In the genomic region with DNA sequence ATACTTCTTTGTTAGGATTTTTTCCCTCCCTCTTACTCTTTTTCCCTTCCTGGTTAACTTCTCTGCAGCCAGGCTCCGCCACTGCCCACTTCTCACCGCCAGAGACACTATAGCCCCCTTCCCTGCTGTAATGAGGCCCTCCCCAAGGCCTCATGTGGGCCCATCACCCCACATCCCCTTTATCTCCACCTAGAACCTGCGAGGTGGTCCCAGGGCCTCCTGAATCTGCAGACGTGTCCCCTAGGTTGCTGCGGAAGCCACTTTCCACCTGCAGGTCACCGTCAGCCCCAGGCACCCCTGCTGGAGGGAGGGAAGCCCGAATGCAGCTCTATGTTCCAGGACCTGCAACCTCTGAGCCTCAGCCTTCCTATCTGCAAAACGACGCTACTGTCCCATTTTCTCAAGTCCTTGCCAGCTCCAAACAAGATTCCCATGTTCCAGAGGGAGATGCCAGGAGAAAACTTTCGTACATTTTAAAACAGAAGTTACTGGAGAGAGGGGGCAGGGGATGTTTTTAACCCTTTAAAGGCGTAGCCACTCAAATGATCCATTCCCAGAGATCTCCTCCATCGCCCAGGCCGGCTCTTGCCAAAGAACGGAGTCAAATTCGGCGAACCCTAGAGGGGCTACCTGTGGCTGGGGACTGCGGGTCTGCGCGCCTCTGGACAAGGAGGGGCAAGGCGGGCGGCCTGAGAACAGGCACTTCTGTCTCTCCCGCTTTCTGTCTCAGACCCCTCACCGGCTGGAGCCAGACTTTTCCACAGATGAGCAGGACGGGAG, we compare ENCODE assay signal across 8 cellular contexts. TPM values are rescaled to one million over a fixed set of nuclear protein-coding genes. Genes with fewer than 3 reads are reported as not detected.
DNase-seq lines count a peak whose midpoint lies in the region; ATAC-seq and TF ChIP-seq lines count a peak whose summit lies in the region.

No MANE protein-coding gene starts in this region.

- TF ChIP-seq CTCF in WERI-Rb-1 (IDR thresholded peaks at IDR 0.05; ENCODE audit: low read depth, low read length) (peak; percentile 62), fibroblast of villous mesenchyme (IDR thresholded peaks at IDR 0.05; ENCODE audit: insufficient read depth, low read depth, low read length) (peak; percentile 78)

- no peak overlapping the region for H2BK15ac ChIP-seq in neuronal stem cell (ENCODE audit: low read length)

- no CpG with 5 or more reads among the region's 24 CpGs for WGBS in neuronal stem cell (ENCODE audit: extremely low coverage in 2 of 2, insufficient read length in 2 of 2, insufficient replicate concordance in 1 of 2), 2 donors

- H3K4me3 ChIP-seq in ACC112 (ENCODE audit: low read depth, low read length) (peak overlapping the region; percentile 96), WERI-Rb-1 (ENCODE audit: low read depth, low read length) (peak overlapping the region; percentile 52), fibroblast of villous mesenchyme (ENCODE audit: low read depth, low read length) (peak overlapping the region; percentile 91), neuronal stem cell (ENCODE audit: low read length in 2 of 2) (peak overlapping the region; percentile 58 to 97)

- H3K9me3 ChIP-seq in WERI-Rb-1 (ENCODE audit: severe bottlenecking) (no peaks in the 10 kb centered on the region), neuronal stem cell (replicated peaks in 1 of 2; ENCODE audit: control insufficient read depth in 2 of 2, insufficient read depth in 1 of 2, low read depth in 1 of 2, low read length in 2 of 2) (no peaks in the 10 kb centered on the region)

- H4K8ac ChIP-seq in neuronal stem cell (ENCODE audit: low read depth, low read length), result no peak overlapping the region

- peak overlapping the region; percentile 93 for H3K18ac ChIP-seq in neuronal stem cell (ENCODE audit: low read length)

- H3K27me3 ChIP-seq in ACC112 (ENCODE audit: insufficient read depth, low read length), result no peaks in the 10 kb centered on the region
- no peaks in the 10 kb centered on the region for H3K27me3 ChIP-seq in WERI-Rb-1 (ENCODE audit: insufficient read depth, low read depth, severe bottlenecking)
- no peaks in the 10 kb centered on the region for H3K27me3 ChIP-seq in neuronal stem cell (ENCODE audit: control insufficient read depth in 3 of 3, insufficient read depth in 3 of 3, low read depth in 1 of 3, low read length in 3 of 3)

- no peak overlapping the region for H4K91ac ChIP-seq in neuronal stem cell (ENCODE audit: low read depth, low read length, poor library complexity)

- H3K4me2 ChIP-seq in neuronal stem cell (ENCODE audit: insufficient read depth, low read length, poor library complexity, severe bottlenecking), result peak overlapping the region; percentile 79

- H2AK5ac ChIP-seq in neuronal stem cell (ENCODE audit: low read depth, low read length), result peak overlapping the region; percentile 53

- H3K79me2 ChIP-seq in ACC112 (ENCODE audit: control insufficient read depth, insufficient read depth, low read length, unreplicated experiment), result peaks cover 49% of the 10 kb centered on the region

- H3K79me1 ChIP-seq in neuronal stem cell (ENCODE audit: low read depth, low read length), result peaks cover 4% of the 10 kb centered on the region

- peak overlapping the region; percentile 43 for H2AFZ ChIP-seq in ACC112 (ENCODE audit: low read length, unreplicated experiment)
- H2AFZ ChIP-seq in neuronal stem cell (ENCODE audit: low read length), result peak overlapping the region; percentile 86

- peak overlapping the region; percentile 85 for H2BK120ac ChIP-seq in neuronal stem cell (ENCODE audit: low read depth, low read length)

- no peak overlapping the region for H3K23ac ChIP-seq in neuronal stem cell (ENCODE audit: low read depth, low read length, poor library complexity)

- peak overlapping the region; percentile 96 for H2BK5ac ChIP-seq in neuronal stem cell (ENCODE audit: low read length)

- peak overlapping the region; percentile 94 for H3K4ac ChIP-seq in neuronal stem cell (ENCODE audit: low read length)

- H3K36me3 ChIP-seq in ACC112 (ENCODE audit: insufficient read depth, low read length), result no peaks in the 10 kb centered on the region
- H3K36me3 ChIP-seq in WERI-Rb-1, result no peaks in the 10 kb centered on the region
- H3K36me3 ChIP-seq in neuronal stem cell (replicated peaks in 1 of 2; ENCODE audit: control insufficient read depth in 2 of 2, insufficient read depth in 2 of 2, low read length in 2 of 2), result peaks cover 3 to 40% of the 10 kb centered on the region in 2 donors

- peak; percentile 67 for DNase-seq in HEK293T (ENCODE audit: extremely low spot score)
- peak; percentile 56 for DNase-seq in WERI-Rb-1
- DNase-seq in fibroblast of villous mesenchyme (ENCODE audit: low read depth), result peak; percentile 76
- peak; percentile 71 for DNase-seq in neuronal stem cell (ENCODE audit: low spot score)
- DNase-seq in NCI-H2081 treated with DMSO at 0.1 percent for 48 hours (lab: John Stamatoyannopoulos, UW), result no peak

- H3K9ac ChIP-seq in neuronal stem cell (ENCODE audit: low read depth, low read length, poor library complexity), result peak overlapping the region; percentile 99

- CTCF ChIA-PET in HEK293T (lab: Yijun Ruan, JAX), result interaction anchor here (0.6 to 4.1 kb wide), 6 partner anchors 14 to 467 kb away, joined by 3 to 31 read pairs (median 4); no protein-coding TSS in a partner anchor

- H3K14ac ChIP-seq in neuronal stem cell (ENCODE audit: low read length), result peak overlapping the region; percentile 5

- H3K27ac ChIP-seq in ACC112 (ENCODE audit: low read depth, low read length), result peak overlapping the region; percentile 78
- no peak overlapping the region for H3K27ac ChIP-seq in WERI-Rb-1
- peak overlapping the region; percentile 93 for H3K27ac ChIP-seq in neuronal stem cell (replicated peaks; ENCODE audit: low read length)

- POLR2A ChIA-PET in HEK293T (lab: Yijun Ruan, JAX), result interaction anchor here (1.4 kb wide), 2 partner anchors 14 to 51 kb away, joined by 3 to 4 read pairs; no protein-coding TSS in a partner anchor

- peak overlapping the region; percentile 63 for H2BK12ac ChIP-seq in neuronal stem cell (ENCODE audit: low read length)

- ATAC-seq in HG02588 (IDR thresholded peaks at IDR 0.05; ENCODE audit: unreplicated experiment), result no peak
- no peak for ATAC-seq in HG03520 (IDR thresholded peaks at IDR 0.05; ENCODE audit: unreplicated experiment)

- peaks cover 36% of the 10 kb centered on the region for H3K4me1 ChIP-seq in ACC112 (ENCODE audit: control insufficient read depth, insufficient read depth, low read length, unreplicated experiment)
- H3K4me1 ChIP-seq in neuronal stem cell (ENCODE audit: control insufficient read depth in 2 of 2, insufficient read depth in 1 of 2, low read depth in 1 of 2, low read length in 2 of 2), result peaks cover 9 to 21% of the 10 kb centered on the region in 2 donors

TF ChIP-seq in HEK293T, 16 proteins besides CTCF, POLR2A, EP300 and RAD21:
- no peak for TF ChIP-seq BHLHE40 (IDR thresholded peaks at IDR 0.05; ENCODE audit: borderline replicate concordance)
- no peak for TF ChIP-seq ZNF384 (IDR thresholded peaks at IDR 0.05)
- TF ChIP-seq ARNT (IDR thresholded peaks at IDR 0.05), result no peak
- no peak for TF ChIP-seq FOXA1 (IDR thresholded peaks at IDR 0.05)
- TF ChIP-seq FOXK2 (IDR thresholded peaks at IDR 0.05), result no peak
- no peak for TF ChIP-seq CTBP1 (IDR thresholded peaks at IDR 0.05; ENCODE audit: borderline replicate concordance)
- no peak for TF ChIP-seq ELF4 (IDR thresholded peaks at IDR 0.05)
- TF ChIP-seq TARDBP (IDR thresholded peaks at IDR 0.05), result no peak
- TF ChIP-seq, protein P1, sequence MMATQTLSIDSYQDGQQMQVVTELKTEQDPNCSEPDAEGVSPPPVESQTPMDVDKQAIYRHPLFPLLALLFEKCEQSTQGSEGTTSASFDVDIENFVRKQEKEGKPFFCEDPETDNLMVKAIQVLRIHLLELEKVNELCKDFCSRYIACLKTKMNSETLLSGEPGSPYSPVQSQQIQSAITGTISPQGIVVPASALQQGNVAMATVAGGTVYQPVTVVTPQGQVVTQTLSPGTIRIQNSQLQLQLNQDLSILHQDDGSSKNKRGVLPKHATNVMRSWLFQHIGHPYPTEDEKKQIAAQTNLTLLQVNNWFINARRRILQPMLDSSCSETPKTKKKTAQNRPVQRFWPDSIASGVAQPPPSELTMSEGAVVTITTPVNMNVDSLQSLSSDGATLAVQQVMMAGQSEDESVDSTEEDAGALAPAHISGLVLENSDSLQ (IDR thresholded peaks at IDR 0.05), result no peak
- TF ChIP-seq NFRKB (IDR thresholded peaks at IDR 0.05), result no peak
- TF ChIP-seq LEF1 (IDR thresholded peaks at IDR 0.05; ENCODE audit: borderline replicate concordance), result no peak
- TF ChIP-seq SP1 (IDR thresholded peaks at IDR 0.05), result no peak
- TF ChIP-seq HDGF (IDR thresholded peaks at IDR 0.05; ENCODE audit: borderline replicate concordance), result no peak
- no peak for TF ChIP-seq FOXM1 (IDR thresholded peaks at IDR 0.05; ENCODE audit: borderline replicate concordance)
- TF ChIP-seq SUZ12 (IDR thresholded peaks at IDR 0.05), result no peak
- TF ChIP-seq L3MBTL2 (conservative IDR thresholded peaks at IDR 0.05), result no peak

RNA-seq across cellular contexts. Expression of a gene that starts 0.9 kb away (rescaled TPM):
- 28.1 and 32.2 TPM in 2 replicates for total RNA-seq in fibroblast of villous mesenchyme
- polyA plus RNA-seq in neuronal stem cell (2013, experiment 1 of 2), result 24.7 TPM
- polyA plus RNA-seq in neuronal stem cell (2013, experiment 2 of 2), result 25.6 TPM
